ENCODE assay signal across 28 cellular contexts in genomic region chr10:113899952-113900598, GRCh38. TPM values are rescaled to one million over a fixed set of nuclear protein-coding genes. Genes with fewer than 3 reads are reported as not detected.
DNase-seq lines count a peak whose midpoint lies in the region; FAIRE-seq and TF ChIP-seq lines count a peak whose summit lies in the region.
"Had no signal": no experiment of that assay in that cellular context is flagged by ENCODE, and none has a peak within 500 bp of the region (broad histone marks: within the 10 kb centered on the region; RNA-seq: fewer than 3 reads in every experiment).

No MANE protein-coding gene starts in this region.

- DNase-seq in EH (ENCODE audit: low read depth) (peak; percentile 7), amniotic epithelial cell (ENCODE audit: low read depth) (peak; percentile 10), fibroblast of the aortic adventitia (ENCODE audit: low read depth) (peak; percentile 28), keratinocyte (ENCODE audit: low read depth, low spot score) (no peak), GM12892 (ENCODE audit: insufficient read length) (no peak), Caco-2 (no peak), DMS 273 (lab: John Stamatoyannopoulos, UW; ENCODE audit: unreplicated experiment) (no peak), frontal cortex (ENCODE audit: low spot score in 2 of 2) (no peak)
- DNase-seq: activated CD4-positive, alpha-beta T cell treated with anti-CD3 and anti-CD28 coated beads for 1 hour; activated CD8-positive, alpha-beta T cell treated with anti-CD3 and anti-CD28 coated beads for 36 hours; cerebellar nuclear complex; DMS79; effector CD4-positive, alpha-beta T cell; foreskin keratinocyte; KG1; NCI-H1436; NCI-H748 treated with DMSO at 0.1 percent for 48 hours; retina; stimulated activated CD4-positive, alpha-beta T cell treated with anti-CD3 and anti-CD28 coated beads, Interleukin-2, amount 100 ng/mL, for 48 hours had no signal

- intact Hi-C loops in Caco-2 (cut with micrococcal nuclease; ENCODE audit: unreplicated experiment), result loop anchor here (10.0 kb wide), 1 partner anchor 145 kb away; the partner anchor contains the start of gene ADRB1

- no peak for TF ChIP-seq POLR2A in GM12892 (IDR thresholded peaks at IDR 0.05; ENCODE audit: low read depth, low read length)

- no peak overlapping the region for H3K27ac ChIP-seq in keratinocyte (ENCODE audit: control insufficient read depth, insufficient read depth, low read length)
- H3K27ac ChIP-seq: BLaER1 treated with 17β-estradiol and CSF1 and Interleukin-3, amounts not matched to agents 10 nM and 100 nM; epithelial cell of prostate; foreskin keratinocyte; hepatocyte had no signal

- H3K4me3 ChIP-seq in fibroblast of the aortic adventitia (ENCODE audit: low read depth, low read length) (no peak overlapping the region), keratinocyte (ENCODE audit: control insufficient read depth in 2 of 3, extremely low read depth in 1 of 3, insufficient read depth in 2 of 3, low read depth in 1 of 3, low read length in 3 of 3) (no peak overlapping the region), Caco-2 (ENCODE audit: low read depth, low read length) (no peak overlapping the region)
- H3K4me3 ChIP-seq: BLaER1 treated with 17β-estradiol and CSF1 and Interleukin-3, amounts not matched to agents 10 nM and 100 nM; hepatocyte had no signal

- H3K4me3 Mint-ChIP-seq in Caco-2 (ENCODE audit: unreplicated experiment), result no peak overlapping the region
- H3K4me3 Mint-ChIP-seq: activated CD8-positive, alpha-beta T cell treated with anti-CD3 and anti-CD28 coated beads for 36 hours; activated naive CD4-positive, alpha-beta T cell treated with anti-CD3 and anti-CD28 coated beads, Interleukin-2, amount 50 U/mL, for 24 hours; activated T-helper 17 cell treated with anti-CD3 and anti-CD28 coated beads, Interleukin-2, amount 50 U/mL, for 72 hours; natural killer cell treated with Interleukin-12 subunit alpha and Interleukin-12 subunit beta and Interleukin-15 and Interleukin-18, amount 100 ng/mL, for 72 hours; T-helper 1 cell treated with Interleukin-12 subunit alpha and Interleukin-12 subunit beta and Interleukin-4 antibody, amounts not matched to agents 30 μg/mL and 1 μg/mL, for 36 hours; type B pancreatic cell had no signal

- no peaks in the 10 kb centered on the region for H4K20me1 ChIP-seq in keratinocyte (ENCODE audit: control insufficient read depth, extremely low read depth, insufficient read depth, low read length)
- H4K20me1 ChIP-seq: BLaER1 treated with 17β-estradiol and CSF1 and Interleukin-3, amounts not matched to agents 10 nM and 100 nM had no signal

- H3K27ac Mint-ChIP-seq in Caco-2 (ENCODE audit: unreplicated experiment), result no peak overlapping the region
- H3K27ac Mint-ChIP-seq: activated CD8-positive, alpha-beta T cell treated with anti-CD3 and anti-CD28 coated beads for 36 hours; activated naive CD4-positive, alpha-beta T cell treated with anti-CD3 and anti-CD28 coated beads, Interleukin-2, amount 50 U/mL, for 24 hours; activated T-helper 17 cell treated with anti-CD3 and anti-CD28 coated beads, Interleukin-2, amount 50 U/mL, for 72 hours; natural killer cell treated with Interleukin-12 subunit alpha and Interleukin-12 subunit beta and Interleukin-15 and Interleukin-18, amount 100 ng/mL, for 72 hours; T-helper 1 cell treated with Interleukin-12 subunit alpha and Interleukin-12 subunit beta and Interleukin-4 antibody, amounts not matched to agents 30 μg/mL and 1 μg/mL, for 36 hours; type B pancreatic cell had no signal

- H3K9me3 ChIP-seq in keratinocyte (ENCODE audit: control insufficient read depth, low read depth, low read length) (no peaks in the 10 kb centered on the region), Caco-2 (no peaks in the 10 kb centered on the region)

- no peaks in the 10 kb centered on the region for H3K9me3 Mint-ChIP-seq in Caco-2 (ENCODE audit: unreplicated experiment)
- H3K9me3 Mint-ChIP-seq: activated naive CD4-positive, alpha-beta T cell treated with anti-CD3 and anti-CD28 coated beads, Interleukin-2, amount 50 U/mL, for 24 hours; activated T-helper 17 cell treated with anti-CD3 and anti-CD28 coated beads, Interleukin-2, amount 50 U/mL, for 72 hours; natural killer cell treated with Interleukin-12 subunit alpha and Interleukin-12 subunit beta and Interleukin-15 and Interleukin-18, amount 100 ng/mL, for 72 hours; T-helper 1 cell treated with Interleukin-12 subunit alpha and Interleukin-12 subunit beta and Interleukin-4 antibody, amounts not matched to agents 30 μg/mL and 1 μg/mL, for 36 hours; type B pancreatic cell had no signal

- FAIRE-seq in keratinocyte (lab: Jason Lieb, UNC), result peak; percentile 20
- FAIRE-seq in GM12892 (lab: Jason Lieb, UNC), result no peak
- FAIRE-seq in frontal cortex (lab: Jason Lieb, UNC), result no peak
- FAIRE-seq: TTC549 had no signal

- H3K4me2 ChIP-seq in keratinocyte (ENCODE audit: control insufficient read depth, extremely low read depth, insufficient read depth, low read depth, low read length), result no peak overlapping the region
- H3K4me2 ChIP-seq: hepatocyte had no signal

- no peaks in the 10 kb centered on the region for H3K9me1 ChIP-seq in keratinocyte (ENCODE audit: control insufficient read depth, extremely low read depth, insufficient read depth, low read length)

- H3K27me3 ChIP-seq in keratinocyte (ENCODE audit: control insufficient read depth, extremely low read depth, insufficient read depth, low read length) (no peaks in the 10 kb centered on the region), Caco-2 (replicated peaks; ENCODE audit: control insufficient read depth, insufficient read depth, low read length) (no peaks in the 10 kb centered on the region)
- H3K27me3 ChIP-seq: BLaER1 treated with 17β-estradiol and CSF1 and Interleukin-3, amounts not matched to agents 10 nM and 100 nM; foreskin keratinocyte; hepatocyte had no signal

- no peaks in the 10 kb centered on the region for H3K79me2 ChIP-seq in keratinocyte (ENCODE audit: control insufficient read depth, insufficient read depth, low read length)
- H3K79me2 ChIP-seq: hepatocyte had no signal

- no TSS peak for BruUV-seq in Caco-2 (replicated peaks; lab: Mats Ljungman, UMichigan)

- H3K4me1 Mint-ChIP-seq in Caco-2 (ENCODE audit: low read depth, unreplicated experiment), result peaks cover 9% of the 10 kb centered on the region
- H3K4me1 Mint-ChIP-seq: activated naive CD4-positive, alpha-beta T cell treated with anti-CD3 and anti-CD28 coated beads, Interleukin-2, amount 50 U/mL, for 24 hours; activated T-helper 17 cell treated with anti-CD3 and anti-CD28 coated beads, Interleukin-2, amount 50 U/mL, for 72 hours had no signal

- POLR2A ChIA-PET in Caco-2 (lab: Charles Lee), result no interaction called here

- CTCF ChIA-PET in Caco-2 (lab: Charles Lee), result no interaction called here

- H3K27me3 Mint-ChIP-seq in Caco-2 (ENCODE audit: insufficient read depth, unreplicated experiment), result no peaks in the 10 kb centered on the region
- H3K27me3 Mint-ChIP-seq: activated CD8-positive, alpha-beta T cell treated with anti-CD3 and anti-CD28 coated beads for 36 hours; activated naive CD4-positive, alpha-beta T cell treated with anti-CD3 and anti-CD28 coated beads, Interleukin-2, amount 50 U/mL, for 24 hours; activated T-helper 17 cell treated with anti-CD3 and anti-CD28 coated beads, Interleukin-2, amount 50 U/mL, for 72 hours; natural killer cell treated with Interleukin-12 subunit alpha and Interleukin-12 subunit beta and Interleukin-15 and Interleukin-18, amount 100 ng/mL, for 72 hours; type B pancreatic cell had no signal

- H3K4me1 ChIP-seq in keratinocyte (ENCODE audit: control insufficient read depth, extremely low read depth, insufficient read depth, low read length), result peaks cover 6% of the 10 kb centered on the region
- H3K4me1 ChIP-seq in Caco-2, result peaks cover 6% of the 10 kb centered on the region

- TF ChIP-seq CTCF in fibroblast of the aortic adventitia (IDR thresholded peaks at IDR 0.05; ENCODE audit: insufficient read depth, low read length) (no peak), keratinocyte (optimal IDR thresholded peaks at IDR 0.05 in 1 of 3, IDR thresholded peaks at IDR 0.05 in 1 of 3, conservative IDR thresholded peaks at IDR 0.05 in 1 of 3; ENCODE audit: extremely low read depth in 1 of 3, insufficient read depth in 2 of 3, low read length in 3 of 3) (no peak), Caco-2 (IDR thresholded peaks at IDR 0.05; ENCODE audit: insufficient read depth in 1 of 2, low read depth in 1 of 2, low read length in 1 of 2, severe bottlenecking in 1 of 2, unreplicated experiment in 1 of 2) (no peak)

- no peak overlapping the region for H2AFZ ChIP-seq in keratinocyte (ENCODE audit: control insufficient read depth, low read length)
- H2AFZ ChIP-seq: hepatocyte had no signal

- H3K36me3 Mint-ChIP-seq in Caco-2 (ENCODE audit: insufficient read depth, unreplicated experiment), result peaks cover 19% of the 10 kb centered on the region

- H3K9ac ChIP-seq in keratinocyte (ENCODE audit: control insufficient read depth, extremely low read depth, insufficient read depth, low read length), result no peak overlapping the region
- H3K9ac ChIP-seq: BLaER1 treated with 17β-estradiol and CSF1 and Interleukin-3, amounts not matched to agents 10 nM and 100 nM had no signal

- dilution Hi-C loops in keratinocyte (cut with MboI; ENCODE audit: extremely low pct_ligation_motif_present, low sequenced_read_pairs), result no loop called here

- H3K36me3 ChIP-seq in keratinocyte (ENCODE audit: control insufficient read depth in 2 of 2, extremely low read depth in 1 of 2, insufficient read depth in 2 of 2, low read length in 2 of 2) (no peaks in the 10 kb centered on the region), Caco-2 (ENCODE audit: control insufficient read depth, insufficient read depth, low read length) (no peaks in the 10 kb centered on the region)

RNA-seq across cellular contexts. Expression of gene NHLRC2, which starts 45.6 kb away (rescaled TPM):
- total RNA-seq in fibroblast of the aortic adventitia (ENCODE audit: low replicate concordance), result 7.0 and 26.3 TPM in 2 replicates
- 6.0 to 7.5 TPM (median 6.2 TPM) in 3 replicates for polyA plus RNA-seq in keratinocyte
- 2.8 TPM for polyA plus RNA-seq in keratinocyte (2011; ENCODE audit: low read depth)
- 2.5 and 5.1 TPM in 2 replicates for polyA plus RNA-seq in keratinocyte (2011; cell fraction: cytosol; rRNA removed)
- 9.1 and 11.3 TPM in 2 replicates for polyA plus RNA-seq in keratinocyte (2011; cell fraction: nucleus; rRNA removed)
- 3.0 and 4.9 TPM in 2 replicates for polyA plus RNA-seq in keratinocyte (2012; ENCODE audit: low replicate concordance)
- polyA minus RNA-seq in keratinocyte, result 4.3 to 17.5 TPM (median 15.4 TPM) in 3 replicates
- 6.7 TPM for polyA minus RNA-seq in keratinocyte (2011; cell fraction: cytosol; rRNA and poly(A)+ RNA removed)
- 12.6 and 20.9 TPM in 2 replicates for polyA minus RNA-seq in keratinocyte (2011; cell fraction: nucleus; rRNA and poly(A)+ RNA removed)
- 11.5 TPM for polyA plus RNA-seq in GM12892 (2012; ENCODE audit: missing spikeins)
- total RNA-seq in Caco-2 (2022), result 30.8 and 37.4 TPM in 2 replicates
- total RNA-seq in frontal cortex, result 20.4 TPM

RNA-seq across cellular contexts. Expression of gene DCLRE1A, which starts 46.2 kb away (rescaled TPM):
- total RNA-seq in fibroblast of the aortic adventitia (ENCODE audit: low replicate concordance) (1.2 and 10.9 TPM in 2 replicates), Caco-2 (2022) (13.3 and 13.5 TPM in 2 replicates), frontal cortex (16.7 TPM)
- 4.3 to 6.5 TPM (median 4.8 TPM) in 3 replicates for polyA plus RNA-seq in keratinocyte
- 2.0 TPM for polyA plus RNA-seq in keratinocyte (2011; ENCODE audit: low read depth)
- polyA plus RNA-seq in keratinocyte (2011; cell fraction: cytosol; rRNA removed), result 2.8 and 6.3 TPM in 2 replicates
- polyA plus RNA-seq in keratinocyte (2011; cell fraction: nucleus; rRNA removed), result 4.4 and 5.0 TPM in 2 replicates
- polyA plus RNA-seq in keratinocyte (2012; ENCODE audit: low replicate concordance), result 2.5 and 3.3 TPM in 2 replicates
- 1.2 to 6.6 TPM (median 4.0 TPM) in 3 replicates for polyA minus RNA-seq in keratinocyte
- polyA minus RNA-seq in keratinocyte (2011; cell fraction: cytosol; rRNA and poly(A)+ RNA removed), result 3.3 TPM
- 3.1 and 5.8 TPM in 2 replicates for polyA minus RNA-seq in keratinocyte (2011; cell fraction: nucleus; rRNA and poly(A)+ RNA removed)
- 10.5 TPM for polyA plus RNA-seq in GM12892 (2012; ENCODE audit: missing spikeins)

Comparison
In these comparisons a context has a peak if more than half of its experiments do, and no peak if none do; other contexts are left out.
1. DNase-seq: peak in EH (single experiment), amniotic epithelial cell (single experiment) and fibroblast of the aortic adventitia (single experiment); none in keratinocyte (single experiment), GM12892 (single experiment), Caco-2 (0 of 2), DMS 273 (single experiment) and frontal cortex (0 of 2).